In genomic region chr12:25100738-25101445, GRCh38 we compare ENCODE assay signal across 12 cellular contexts.
DNase-seq lines count a peak whose midpoint lies in the region; ATAC-seq, FAIRE-seq and TF ChIP-seq lines count a peak whose summit lies in the region.
"Had no signal": no experiment of that assay in that cellular context is flagged by ENCODE, and none has a peak within 500 bp of the region (broad histone marks: within the 10 kb centered on the region; RNA-seq: fewer than 3 reads in every experiment).

No MANE protein-coding gene starts in this region.

- SMC1A ChIA-PET in GM12878 (lab: Charles Lee; ENCODE audit: uncharacterized antibody, unreplicated experiment) = interaction anchor here (0.6 to 1.1 kb wide), 5 partner anchors 14 to 143 kb away, joined by 3 to 5 read pairs (median 3); a partner anchor contains a TSS

- peaks cover 12% of the 10 kb centered on the region for H3K4me1 Mint-ChIP-seq in CD14-positive monocyte

- peak; percentile 74 for ATAC-seq in GM19351 (IDR thresholded peaks at IDR 0.05; ENCODE audit: unreplicated experiment)
- ATAC-seq in HG03159 (IDR thresholded peaks at IDR 0.05; ENCODE audit: unreplicated experiment) = peak; percentile 68
- ATAC-seq in GM12878 = peak; percentile 41; the same call in 2 of the 3 replicates
- no peak for ATAC-seq in lower lobe of right lung
- no peak for ATAC-seq in HepG2

- no peaks in the 10 kb centered on the region for H4K20me1 ChIP-seq in GM12878 (ENCODE audit: control insufficient read depth, insufficient read depth)
- no peaks in the 10 kb centered on the region for H4K20me1 ChIP-seq in HepG2 (ENCODE audit: insufficient read depth, low read length)

- H3K4me3 ChIP-seq in GM12878 (no peak overlapping the region; the same call in 1 of the 2 replicates), esophagus muscularis mucosa (no peak overlapping the region), lower lobe of right lung (no peak overlapping the region), HepG2 (replicated peaks in 1 of 3; ENCODE audit: insufficient read depth in 1 of 3, low read depth in 2 of 3, low read length in 3 of 3) (no peak overlapping the region)

- no peak overlapping the region for H2AFZ ChIP-seq in GM12878 (ENCODE audit: control insufficient read depth, low read depth, low read length)
- no peak overlapping the region for H2AFZ ChIP-seq in HepG2 (ENCODE audit: low read length)

- CTCF ChIA-PET in GM12878 (lab: Yijun Ruan, JAX) (interaction anchor here (1.7 kb wide), 1 partner anchor 10 kb away, joined by 8 read pairs; no protein-coding TSS in a partner anchor), HepG2 (lab: Yijun Ruan, JAX; ENCODE audit: low intra/inter-chr PET ratio, low total read pairs) (no interaction called here), HEK293T (lab: Yijun Ruan, JAX) (no interaction called here)

- TF ChIP-seq POLR2A in GM12878 (IDR thresholded peaks at IDR 0.05; ENCODE audit: low read depth, low read length) (no peak), esophagus muscularis mucosa (IDR thresholded peaks at IDR 0.05; ENCODE audit: low read depth) (no peak), HepG2 (IDR thresholded peaks at IDR 0.05; ENCODE audit: insufficient read depth in 1 of 2, low read depth in 2 of 2, low read length in 2 of 2) (no peak)

- 4% methylated on average over 4 of the region's 4 CpGs for WGBS in GM12878 (ENCODE audit: insufficient coverage, insufficient replicate concordance, low lambda C conversion rate, missing lambda C conversion rate)
- 63% methylated on average over 4 of the region's 4 CpGs for WGBS in esophagus muscularis mucosa
- 52% methylated on average over 4 of the region's 4 CpGs for WGBS in HepG2 (ENCODE audit: low lambda C conversion rate)

- TF ChIP-seq CTCF in CD14-positive monocyte (IDR thresholded peaks at IDR 0.05) = no peak
- no peak for TF ChIP-seq CTCF in GM12878 (IDR thresholded peaks at IDR 0.05 in 2 of 3, conservative IDR thresholded peaks at IDR 0.05 in 1 of 3; ENCODE audit: control insufficient read depth in 2 of 3, extremely low read depth in 1 of 3, insufficient read depth in 1 of 3, low read depth in 3 of 3, low read length in 3 of 3)
- no peak for TF ChIP-seq CTCF in esophagus muscularis mucosa (IDR thresholded peaks at IDR 0.05)
- no peak for TF ChIP-seq CTCF in lower lobe of right lung (IDR thresholded peaks at IDR 0.05)
- TF ChIP-seq CTCF in HepG2 (CRISPR knock-in tag; IDR thresholded peaks at IDR 0.05) = no peak

- H3K79me2 ChIP-seq in GM12878 (ENCODE audit: control insufficient read depth, insufficient read depth, low read length) (no peaks in the 10 kb centered on the region), HepG2 (ENCODE audit: insufficient read depth, low read length) (no peaks in the 10 kb centered on the region)

- no peak for TF ChIP-seq EP300 in GM12878 (IDR thresholded peaks at IDR 0.05; ENCODE audit: borderline replicate concordance in 1 of 2, control insufficient read depth in 1 of 2, low read depth in 2 of 2, low read length in 2 of 2)
- TF ChIP-seq EP300 in esophagus muscularis mucosa (IDR thresholded peaks at IDR 0.05) = no peak
- no peak for TF ChIP-seq EP300 in HepG2 (IDR thresholded peaks at IDR 0.05; ENCODE audit: low read depth in 2 of 2, low read length in 2 of 2)
- no peak for TF ChIP-seq EP300 in HepG2 (CRISPR knock-in tag; IDR thresholded peaks at IDR 0.05; ENCODE audit: borderline replicate concordance)

- H3K27me3 ChIP-seq in GM12878 (replicated peaks in 1 of 2; ENCODE audit: control insufficient read depth in 2 of 2, insufficient read depth in 2 of 2, low read length in 1 of 2) (no peaks in the 10 kb centered on the region), esophagus muscularis mucosa (no peaks in the 10 kb centered on the region), lower lobe of right lung (ENCODE audit: low read depth) (no peaks in the 10 kb centered on the region), HepG2 (ENCODE audit: control insufficient read depth in 1 of 2, insufficient read depth in 2 of 2, low read length in 2 of 2) (no peaks in the 10 kb centered on the region)

- intact Hi-C loops in CD14-positive monocyte (cut with micrococcal nuclease) = no loop called here
- intact Hi-C loops in GM12878 (cut with micrococcal nuclease; ENCODE audit: unreplicated experiment) = no loop called here
- intact Hi-C loops in esophagus muscularis mucosa (cut with DNase I) = no loop called here
- intact Hi-C loops in lower lobe of right lung (cut with DNase I) = no loop called here
- intact Hi-C loops in HepG2 (cut with micrococcal nuclease; ENCODE audit: unreplicated experiment) = no loop called here

- POLR2A ChIA-PET in GM12878 (lab: Charles Lee) (interaction anchor here (0.7 kb wide), 2 partner anchors 155 to 262 kb away, joined by 3 to 4 read pairs; no protein-coding TSS in a partner anchor), HepG2 (lab: Yijun Ruan, JAX) (no interaction called here), HEK293T (lab: Yijun Ruan, JAX) (no interaction called here)

- RAD21 ChIA-PET in GM12878 (lab: Charles Lee; ENCODE audit: unreplicated experiment) = interaction anchor here (0.8 to 1.1 kb wide), 2 partner anchors 109 to 284 kb away, joined by 3 read pairs; no protein-coding TSS in a partner anchor

- in situ Hi-C loops in GM12878 (cut with MboI) (no loop called here), HepG2 (cut with HindIII; ENCODE audit: extremely low pct_ligation_motif_present, low pct_unique_long_range_greater_than_20kb) (no loop called here)

- no peaks in the 10 kb centered on the region for H3K27me3 Mint-ChIP-seq in CD14-positive monocyte (ENCODE audit: low read depth in 3 of 3)

- DNase-seq in CD14-positive monocyte (ENCODE audit: low spot score) = no peak
- DNase-seq in GM12878 (ENCODE audit: low read depth, low spot score) = no peak
- DNase-seq in esophagus muscularis mucosa (ENCODE audit: extremely low spot score) = no peak
- no peak for DNase-seq in lower lobe of right lung
- no peak for DNase-seq in HepG2 (ENCODE audit: low spot score)
- no peak for DNase-seq in HEK293T (ENCODE audit: extremely low spot score)
- DNase-seq: activated CD8-positive, alpha-beta memory T cell treated with anti-CD3 and anti-CD28 coated beads for 24 hours; activated effector memory CD4-positive, alpha-beta T cell treated with anti-CD3 and anti-CD28 coated beads, Interleukin-2, amount 50 U/mL, for 16 hours; H7; posterior cingulate gyrus had no signal

- FAIRE-seq in GM12878 (lab: Jason Lieb, UNC) (no peak), HepG2 (lab: Jason Lieb, UNC) (no peak)

- H3K4me1 ChIP-seq in GM12878 (ENCODE audit: control insufficient read depth, insufficient read depth, low read length) (peaks cover 12% of the 10 kb centered on the region), esophagus muscularis mucosa (no peaks in the 10 kb centered on the region), lower lobe of right lung (no peaks in the 10 kb centered on the region), HepG2 (ENCODE audit: insufficient read depth, low read length) (no peaks in the 10 kb centered on the region)

- TF ChIP-seq RAD21 in GM12878 (IDR thresholded peaks at IDR 0.05; ENCODE audit: insufficient read depth, low read depth, low read length) = no peak
- no peak for TF ChIP-seq RAD21 in HepG2 (CRISPR knock-in tag; IDR thresholded peaks at IDR 0.05)

- H3K9me3 Mint-ChIP-seq in CD14-positive monocyte = no peaks in the 10 kb centered on the region

- BruUV-seq in GM12878 (replicated peaks; lab: Mats Ljungman, UMichigan) (no TSS peak), HepG2 (replicated peaks; lab: Mats Ljungman, UMichigan) (no TSS peak)

- peak overlapping the region; percentile 57; the same call in 1 of the 2 replicates for H3K27ac ChIP-seq in GM12878 (ENCODE audit: control insufficient read depth, insufficient read depth)
- H3K27ac ChIP-seq in esophagus muscularis mucosa (replicated peaks in 1 of 4) = no peak overlapping the region
- H3K27ac ChIP-seq in lower lobe of right lung = no peak overlapping the region
- H3K27ac ChIP-seq in HepG2 (ENCODE audit: extremely low read length, insufficient read depth, low read length) = no peak overlapping the region

- no peaks in the 10 kb centered on the region for H3K9me3 ChIP-seq in GM12878 (replicated peaks; ENCODE audit: control insufficient read depth, insufficient read depth, low read length)
- H3K9me3 ChIP-seq in esophagus muscularis mucosa = no peaks in the 10 kb centered on the region
- no peaks in the 10 kb centered on the region for H3K9me3 ChIP-seq in lower lobe of right lung
- no peaks in the 10 kb centered on the region for H3K9me3 ChIP-seq in HepG2 (ENCODE audit: low read length)

- H3K9ac ChIP-seq in GM12878 (ENCODE audit: control insufficient read depth, insufficient read depth, low read length) (no peak overlapping the region), HepG2 (ENCODE audit: insufficient read depth, low read depth, low read length) (no peak overlapping the region)

- peaks cover 54 to 59% of the 10 kb centered on the region in 2 donors for H3K36me3 Mint-ChIP-seq in CD14-positive monocyte

- H3K27ac Mint-ChIP-seq in CD14-positive monocyte = peak overlapping the region in 6 of 7 donors; percentile 11 to 72 (median 45)

- H3K36me3 ChIP-seq in GM12878 (ENCODE audit: control insufficient read depth in 2 of 2, insufficient read depth in 2 of 2, low read length in 1 of 2) = peaks cover 6 to 29% of the 10 kb centered on the region in 2 experiments
- H3K36me3 ChIP-seq in esophagus muscularis mucosa = no peaks in the 10 kb centered on the region
- peaks cover 12% of the 10 kb centered on the region for H3K36me3 ChIP-seq in lower lobe of right lung
- no peaks in the 10 kb centered on the region for H3K36me3 ChIP-seq in HepG2 (replicated peaks in 1 of 2; ENCODE audit: control insufficient read depth in 1 of 2, insufficient read depth in 2 of 2, low read length in 2 of 2)

- no peak overlapping the region for H3K4me3 Mint-ChIP-seq in CD14-positive monocyte

- peak overlapping the region; percentile 35 for H3K4me2 ChIP-seq in GM12878 (ENCODE audit: control insufficient read depth, insufficient read depth)
- no peak overlapping the region for H3K4me2 ChIP-seq in HepG2 (ENCODE audit: low read depth, low read length)

TF ChIP-seq in GM12878, 131 proteins besides CTCF, POLR2A, EP300 and RAD21 (continues in another document):
- 0 out of 2 replicates have a peak, but pooled peaks have one; percentile 49 for TF ChIP-seq SPI1 (IDR thresholded peaks at IDR 0.05; ENCODE audit: borderline replicate concordance, insufficient read depth, low read depth, low read length)

TF ChIP-seq in HepG2, 621 proteins besides CTCF, POLR2A, EP300 and RAD21 (continues in another document):
- TF ChIP-seq MAFK (conservative IDR thresholded peaks at IDR 0.05 in 1 of 2, IDR thresholded peaks at IDR 0.05 in 1 of 2; ENCODE audit: low read length in 2 of 2) (peak in 1 of 2 experiments; percentile 12; a peak in 1 of 4 replicates), ZNF883 (CRISPR knock-in tag; IDR thresholded peaks at IDR 0.05; ENCODE audit: not compliant biosample characterization) (no peak), ZNF543 (CRISPR knock-in tag; IDR thresholded peaks at IDR 0.05) (no peak), MYNN (CRISPR knock-in tag; IDR thresholded peaks at IDR 0.05; ENCODE audit: low read depth) (no peak)

TF ChIP-seq in HEK293T, 16 proteins besides CTCF, POLR2A, EP300 and RAD21 (continues in another document):
- TF ChIP-seq LEF1 (IDR thresholded peaks at IDR 0.05; ENCODE audit: borderline replicate concordance) (no peak), HDGF (IDR thresholded peaks at IDR 0.05; ENCODE audit: borderline replicate concordance) (no peak), FOXA1 (IDR thresholded peaks at IDR 0.05) (no peak), ELF4 (IDR thresholded peaks at IDR 0.05) (no peak), BHLHE40 (IDR thresholded peaks at IDR 0.05; ENCODE audit: borderline replicate concordance) (no peak)

Comparison
In these comparisons a context has a peak if more than half of its experiments do, and no peak if none do; other contexts are left out.
1. ATAC-seq: peak in GM19351 (single experiment), HG03159 (single experiment) and GM12878 (single experiment); none in lower lobe of right lung (0 of 2) and HepG2 (single experiment).